14 cellular contexts compared by ENCODE assay signal in genomic region chr11:59767212-59767611, GRCh38. TPM values are rescaled to one million over a fixed set of nuclear protein-coding genes. Genes with fewer than 3 reads are reported as not detected.
DNase-seq lines count a peak whose midpoint lies in the region; ATAC-seq, FAIRE-seq and TF ChIP-seq lines count a peak whose summit lies in the region.
"Had no signal": no experiment of that assay in that cellular context is flagged by ENCODE, and none has a peak within 500 bp of the region (broad histone marks: within the 10 kb centered on the region; RNA-seq: fewer than 3 reads in every experiment).

No MANE protein-coding gene starts in this region.

- peak; percentile 87 for ATAC-seq in T-helper 17 cell
- peak; percentile 61 for ATAC-seq in stimulated activated effector memory CD8-positive, alpha-beta T cell treated with anti-CD3 and anti-CD28 coated beads, Interleukin-12 subunit alpha, Interleukin-12 subunit beta, amount 100 ng/mL, for 72 hours

- no peak overlapping the region for H3K4me3 ChIP-seq in foreskin fibroblast (ENCODE audit: low read depth in 1 of 2, low read length in 2 of 2)

- peaks cover 19% of the 10 kb centered on the region for H3K4me1 Mint-ChIP-seq in activated CD4-positive, alpha-beta T cell treated with anti-CD3 and anti-CD28 coated beads, Interleukin-2, amount 10 ng/mL, durations not matched to agents 7 days and 5 days
- H3K4me1 Mint-ChIP-seq in T-helper 17 cell, result peaks cover 21% of the 10 kb centered on the region
- peaks cover 27% of the 10 kb centered on the region for H3K4me1 Mint-ChIP-seq in stimulated activated effector memory CD8-positive, alpha-beta T cell treated with anti-CD3 and anti-CD28 coated beads, Interleukin-12 subunit alpha, Interleukin-12 subunit beta, amount 100 ng/mL, for 72 hours

- CTCF ChIA-PET in activated CD4-positive, alpha-beta T cell treated with anti-CD3 and anti-CD28 coated beads, Interleukin-2, amount 10 ng/mL, durations not matched to agents 7 days and 5 days (lab: Charles Lee), result interaction anchor here (0.9 to 4.5 kb wide), 6 partner anchors 9 to 151 kb away, joined by 3 to 27 read pairs (median 4); partner anchors contain the start of gene STX3

- no peaks in the 10 kb centered on the region for H3K27me3 Mint-ChIP-seq in activated CD4-positive, alpha-beta T cell treated with anti-CD3 and anti-CD28 coated beads, Interleukin-2, amount 10 ng/mL, durations not matched to agents 7 days and 5 days
- no peaks in the 10 kb centered on the region for H3K27me3 Mint-ChIP-seq in T-helper 17 cell

- no peak for TF ChIP-seq CTCF in foreskin fibroblast (IDR thresholded peaks at IDR 0.05; ENCODE audit: low read depth, low read length)

- H3K9me3 Mint-ChIP-seq in activated CD4-positive, alpha-beta T cell treated with anti-CD3 and anti-CD28 coated beads, Interleukin-2, amount 10 ng/mL, durations not matched to agents 7 days and 5 days, result no peaks in the 10 kb centered on the region
- no peaks in the 10 kb centered on the region for H3K9me3 Mint-ChIP-seq in stimulated activated effector memory CD8-positive, alpha-beta T cell treated with anti-CD3 and anti-CD28 coated beads, Interleukin-12 subunit alpha, Interleukin-12 subunit beta, amount 100 ng/mL, for 72 hours
- H3K9me3 Mint-ChIP-seq: activated naive CD4-positive, alpha-beta T cell treated with anti-CD3 and anti-CD28 coated beads, Interleukin-2, amount 50 U/mL, for 72 hours had no signal

- POLR2A ChIA-PET in activated CD4-positive, alpha-beta T cell treated with anti-CD3 and anti-CD28 coated beads, Interleukin-2, amount 10 ng/mL, durations not matched to agents 7 days and 5 days (lab: Charles Lee), result no interaction called here

- peaks cover 13% of the 10 kb centered on the region for H3K36me3 Mint-ChIP-seq in activated CD4-positive, alpha-beta T cell treated with anti-CD3 and anti-CD28 coated beads, Interleukin-2, amount 10 ng/mL, durations not matched to agents 7 days and 5 days (ENCODE audit: low read depth)
- H3K36me3 Mint-ChIP-seq in T-helper 17 cell (ENCODE audit: low read depth), result no peaks in the 10 kb centered on the region
- no peaks in the 10 kb centered on the region for H3K36me3 Mint-ChIP-seq in stimulated activated effector memory CD8-positive, alpha-beta T cell treated with anti-CD3 and anti-CD28 coated beads, Interleukin-12 subunit alpha, Interleukin-12 subunit beta, amount 100 ng/mL, for 72 hours
- H3K36me3 Mint-ChIP-seq: activated naive CD4-positive, alpha-beta T cell treated with anti-CD3 and anti-CD28 coated beads, Interleukin-2, amount 50 U/mL, for 72 hours had no signal

- peak overlapping the region; percentile 78 for H3K27ac Mint-ChIP-seq in activated CD4-positive, alpha-beta T cell treated with anti-CD3 and anti-CD28 coated beads, Interleukin-2, amount 10 ng/mL, durations not matched to agents 7 days and 5 days
- H3K27ac Mint-ChIP-seq in T-helper 17 cell, result no peak overlapping the region
- H3K27ac Mint-ChIP-seq in stimulated activated effector memory CD8-positive, alpha-beta T cell treated with anti-CD3 and anti-CD28 coated beads, Interleukin-12 subunit alpha, Interleukin-12 subunit beta, amount 100 ng/mL, for 72 hours, result peak overlapping the region; percentile 14
- H3K27ac Mint-ChIP-seq: activated naive CD4-positive, alpha-beta T cell treated with anti-CD3 and anti-CD28 coated beads, Interleukin-2, amount 50 U/mL, for 72 hours had no signal

- H3K9me3 ChIP-seq in T-helper 17 cell (ENCODE audit: control insufficient read depth, low read length, poor library complexity, severe bottlenecking), result no peaks in the 10 kb centered on the region

- no peak for FAIRE-seq in GM19239 (lab: Jason Lieb, UNC)
- FAIRE-seq: TTC549 had no signal

- no peak overlapping the region for H3K4me3 Mint-ChIP-seq in activated CD4-positive, alpha-beta T cell treated with anti-CD3 and anti-CD28 coated beads, Interleukin-2, amount 10 ng/mL, durations not matched to agents 7 days and 5 days
- H3K4me3 Mint-ChIP-seq in T-helper 17 cell, result peak overlapping the region; percentile 84
- peak overlapping the region; percentile 3 for H3K4me3 Mint-ChIP-seq in stimulated activated effector memory CD8-positive, alpha-beta T cell treated with anti-CD3 and anti-CD28 coated beads, Interleukin-12 subunit alpha, Interleukin-12 subunit beta, amount 100 ng/mL, for 72 hours

- DNase-seq in activated CD4-positive, alpha-beta T cell treated with anti-CD3 and anti-CD28 coated beads, Interleukin-2, amount 10 ng/mL, durations not matched to agents 7 days and 5 days, result peak; percentile 67
- no peak for DNase-seq in activated CD4-positive, alpha-beta T cell treated with anti-CD3 and anti-CD28 coated beads, Interleukin-2, amount 50 U/mL, for 4 hours
- DNase-seq in T-helper 17 cell, result no peak
- DNase-seq in epidermal melanocyte (ENCODE audit: insufficient read length, low spot score), result peak; percentile 57
- no peak for DNase-seq in stimulated activated effector memory CD8-positive, alpha-beta T cell treated with anti-CD3 and anti-CD28 coated beads, Interleukin-12 subunit alpha, Interleukin-12 subunit beta, amount 100 ng/mL, for 72 hours (ENCODE audit: low spot score in 2 of 2)
- no peak for DNase-seq in GM19239 (ENCODE audit: insufficient read length, low spot score)
- DNase-seq in HK-2 (ENCODE audit: unreplicated experiment), result no peak
- no peak for DNase-seq in foreskin fibroblast
- DNase-seq: effector CD8-positive, alpha-beta T cell; NCI-H187 had no signal

RNA-seq across cellular contexts. Expression of gene STX3, which starts 12.0 kb away (rescaled TPM):
- total RNA-seq in activated CD4-positive, alpha-beta T cell treated with anti-CD3 and anti-CD28 coated beads, Interleukin-2, amount 10 ng/mL, durations not matched to agents 7 days and 5 days, result 10 to 100 TPM; 39.6 to 42.0 TPM
- total RNA-seq in T-helper 17 cell, result 1 to 10 TPM; 4.7 to 6.6 TPM

RNA-seq across cellular contexts. Expression of gene MRPL16, which starts 43.4 kb away (rescaled TPM):
- 10 to 100 TPM; 77.1 to 78.3 TPM for total RNA-seq in activated CD4-positive, alpha-beta T cell treated with anti-CD3 and anti-CD28 coated beads, Interleukin-2, amount 10 ng/mL, durations not matched to agents 7 days and 5 days
- 10 to 100 TPM; 18.4 to 21.8 TPM for total RNA-seq in T-helper 17 cell

RNA-seq across cellular contexts. Expression of gene OR10V1, which starts 53.6 kb away (rescaled TPM):
- total RNA-seq in activated CD4-positive, alpha-beta T cell treated with anti-CD3 and anti-CD28 coated beads, Interleukin-2, amount 10 ng/mL, durations not matched to agents 7 days and 5 days, result not detected
- not detected for total RNA-seq in T-helper 17 cell
- total RNA-seq: A673; activated naive CD4-positive, alpha-beta T cell treated with anti-CD3 and anti-CD28 coated beads, Interleukin-2, amount 50 U/mL, for 72 hours; myocyte had no signal

Comparison
In these comparisons a context has a peak if more than half of its experiments do, and no peak if none do; other contexts are left out.
1. DNase-seq: peak in activated CD4-positive, alpha-beta T cell treated with anti-CD3 and anti-CD28 coated beads, Interleukin-2, amount 10 ng/mL, durations not matched to agents 7 days and 5 days (single experiment) and epidermal melanocyte (single experiment); none in activated CD4-positive, alpha-beta T cell treated with anti-CD3 and anti-CD28 coated beads, Interleukin-2, amount 50 U/mL, for 4 hours (0 of 2), T-helper 17 cell (0 of 3), stimulated activated effector memory CD8-positive, alpha-beta T cell treated with anti-CD3 and anti-CD28 coated beads, Interleukin-12 subunit alpha, Interleukin-12 subunit beta, amount 100 ng/mL, for 72 hours (0 of 2), GM19239 (single experiment), HK-2 (single experiment) and foreskin fibroblast (0 of 2).
2. RNA of gene STX3, which starts 12.0 kb away (total RNA-seq): 39.6 to 42.0 TPM in activated CD4-positive, alpha-beta T cell treated with anti-CD3 and anti-CD28 coated beads, Interleukin-2, amount 10 ng/mL, durations not matched to agents 7 days and 5 days; 4.7 to 6.6 TPM in T-helper 17 cell; every median in the first group is over 4 times any median in the second.